8 cellular contexts compared by ENCODE assay signal in the genomic region with DNA sequence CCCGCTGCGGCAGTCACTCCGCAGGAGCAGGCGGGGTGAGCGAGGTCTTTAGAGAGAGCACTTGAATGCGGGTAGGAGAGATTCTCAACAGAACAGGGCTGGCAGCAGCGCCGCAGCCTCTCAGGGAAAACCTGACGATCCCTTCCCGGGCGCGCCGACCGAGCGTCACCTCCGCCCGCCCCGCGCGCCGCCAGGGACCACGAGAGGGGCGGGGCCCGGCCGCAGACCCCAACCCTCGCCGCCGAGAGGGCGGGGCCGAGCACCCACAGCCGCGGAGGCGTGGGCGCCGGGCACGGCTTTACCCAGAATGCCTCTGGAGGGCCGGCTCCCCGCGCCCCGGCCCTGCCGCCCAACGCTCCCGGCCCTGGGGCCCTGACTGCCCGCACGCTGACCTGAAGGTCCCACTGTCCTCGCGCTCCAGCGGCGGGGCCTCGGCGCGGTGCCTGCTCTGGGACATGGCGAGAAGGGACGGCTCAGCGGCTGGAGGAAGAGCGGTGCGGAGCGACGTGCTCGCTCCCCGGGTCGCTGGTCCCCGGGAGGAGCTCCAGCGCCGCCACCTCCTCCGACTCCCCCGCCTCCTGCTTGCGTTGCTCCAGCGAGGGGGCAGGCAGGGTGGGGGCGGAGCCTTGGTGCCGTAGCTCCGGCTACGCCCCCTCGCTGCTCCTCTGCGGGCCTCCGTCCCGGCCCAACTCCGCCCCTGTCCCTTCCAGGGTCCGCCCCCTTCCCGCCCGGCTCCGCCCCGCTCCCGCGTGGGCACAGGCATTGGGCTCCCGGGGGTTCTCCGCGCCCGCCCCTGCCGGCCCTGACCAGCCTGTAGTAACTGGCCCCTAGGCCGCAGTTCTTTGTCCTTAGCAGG. TPM values are rescaled to one million over a fixed set of nuclear protein-coding genes. Genes with fewer than 3 reads are reported as not detected.
A peak's percentile ranks its signal among the peaks of the same experiment; 100 is the strongest.
DNase-seq lines count a peak whose midpoint lies in the region; ATAC-seq and TF ChIP-seq lines count a peak whose summit lies in the region.

A gene with protein sequence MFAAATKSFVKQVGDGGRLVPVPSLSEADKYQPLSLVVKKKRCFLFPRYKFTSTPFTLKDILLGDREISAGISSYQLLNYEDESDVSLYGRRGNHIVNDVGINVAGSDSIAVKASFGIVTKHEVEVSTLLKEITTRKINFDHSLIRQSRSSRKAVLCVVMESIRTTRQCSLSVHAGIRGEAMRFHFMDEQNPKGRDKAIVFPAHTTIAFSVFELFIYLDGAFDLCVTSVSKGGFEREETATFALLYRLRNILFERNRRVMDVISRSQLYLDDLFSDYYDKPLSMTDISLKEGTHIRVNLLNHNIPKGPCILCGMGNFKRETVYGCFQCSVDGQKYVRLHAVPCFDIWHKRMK (plus strand): TSS at position 805 of the 856 bp plus-strand sequence. CDS start 2,032 bp downstream, outside the sequence.
A gene (minus strand): TSS at position 602 of the 856 bp plus-strand sequence. CDS start 145 bp downstream, at position 457.

- H4K20me1 ChIP-seq in BLaER1 treated with 17β-estradiol and CSF1 and Interleukin-3, amounts not matched to agents 10 nM and 100 nM, result peaks cover 0 to 37% (median 27%) of the 10 kb centered on the region in 11 experiments; a peak in 16 of 22 replicates

- peak within 1 kb of the TSS; percentile 94 for H3K4me3 Mint-ChIP-seq in activated CD4-positive, alpha-beta T cell treated with anti-CD3 and anti-CD28 coated beads, Interleukin-2, amount 10 ng/mL, durations not matched to agents 24 days and 14 days

- H3K27ac Mint-ChIP-seq in activated CD4-positive, alpha-beta T cell treated with anti-CD3 and anti-CD28 coated beads, Interleukin-2, amount 10 ng/mL, durations not matched to agents 24 days and 14 days, result peak within 1 kb of the TSS; percentile 98

- ATAC-seq in GM19328 (IDR thresholded peaks at IDR 0.05; ENCODE audit: unreplicated experiment) (peak; percentile 83), HG03469 (IDR thresholded peaks at IDR 0.05; ENCODE audit: unreplicated experiment) (peak; percentile 74)

- peaks cover 25% of the 10 kb centered on the region for H3K36me3 Mint-ChIP-seq in activated CD4-positive, alpha-beta T cell treated with anti-CD3 and anti-CD28 coated beads, Interleukin-2, amount 10 ng/mL, durations not matched to agents 24 days and 14 days (ENCODE audit: low read depth)

- H3K4me3 ChIP-seq in BLaER1 treated with 17β-estradiol and CSF1 and Interleukin-3, amounts not matched to agents 10 nM and 100 nM, result peak within 1 kb of the TSS; percentile 73 to 94 (median 82)
- peak within 1 kb of the TSS; percentile 98 for H3K4me3 ChIP-seq in coronary artery

- H3K27ac ChIP-seq in BLaER1 treated with 17β-estradiol and CSF1 and Interleukin-3, amounts not matched to agents 10 nM and 100 nM, result peak within 1 kb of the TSS; percentile 91 to 99 (median 98)
- peak within 1 kb of the TSS; percentile 97 to 100 for H3K27ac ChIP-seq in coronary artery

- intact Hi-C loops in activated CD4-positive, alpha-beta T cell treated with anti-CD3 and anti-CD28 coated beads, Interleukin-2, amount 10 ng/mL, durations not matched to agents 24 days and 14 days (cut with micrococcal nuclease), result loop anchor here (1.0 to 2.0 kb wide), 7 partner anchors 27 to 1238 kb away; a partner anchor contains a TSS

- TF ChIP-seq CTCF in coronary artery (IDR thresholded peaks at IDR 0.05), result no peak

- peak; percentile 87 to 98 for DNase-seq in NCI-H526 (lab: John Stamatoyannopoulos, UW)
- DNase-seq in activated CD4-positive, alpha-beta T cell treated with anti-CD3 and anti-CD28 coated beads, Interleukin-2, amount 10 ng/mL, durations not matched to agents 24 days and 14 days, result peak; percentile 99
- DNase-seq in coronary artery (ENCODE audit: low spot score), result peak; percentile 99
- peak; percentile 99 for DNase-seq in left kidney (ENCODE audit: low read depth, low spot score)
- DNase-seq in stimulated activated CD4-positive, alpha-beta T cell treated with anti-CD3 and anti-CD28 coated beads, Interleukin-1b, Interleukin-23, amount 100 ng/mL, for 48 hours, result peak; percentile 95

- H3K4me1 ChIP-seq in BLaER1 treated with 17β-estradiol and CSF1 and Interleukin-3, amounts not matched to agents 10 nM and 100 nM, result peaks cover 22 to 34% (median 25%) of the 10 kb centered on the region in 10 experiments

- H3K4me1 Mint-ChIP-seq in activated CD4-positive, alpha-beta T cell treated with anti-CD3 and anti-CD28 coated beads, Interleukin-2, amount 10 ng/mL, durations not matched to agents 24 days and 14 days, result peaks cover 25% of the 10 kb centered on the region

- no peaks in the 10 kb centered on the region for H3K9me3 Mint-ChIP-seq in activated CD4-positive, alpha-beta T cell treated with anti-CD3 and anti-CD28 coated beads, Interleukin-2, amount 10 ng/mL, durations not matched to agents 24 days and 14 days

- peak within 1 kb of the TSS; percentile 86 to 98 (median 92) for H3K4me2 ChIP-seq in BLaER1 treated with 17β-estradiol and CSF1 and Interleukin-3, amounts not matched to agents 10 nM and 100 nM

- H3K36me3 ChIP-seq in BLaER1 treated with 17β-estradiol and CSF1 and Interleukin-3, amounts not matched to agents 10 nM and 100 nM, result peaks cover 20 to 36% (median 31%) of the 10 kb centered on the region in 11 experiments

- H3K9ac ChIP-seq in BLaER1 treated with 17β-estradiol and CSF1 and Interleukin-3, amounts not matched to agents 10 nM and 100 nM, result peak within 1 kb of the TSS; percentile 88 to 99 (median 96)

- H3K27me3 Mint-ChIP-seq in activated CD4-positive, alpha-beta T cell treated with anti-CD3 and anti-CD28 coated beads, Interleukin-2, amount 10 ng/mL, durations not matched to agents 24 days and 14 days, result peaks cover 7% of the 10 kb centered on the region

- H3K27me3 ChIP-seq in BLaER1 treated with 17β-estradiol and CSF1 and Interleukin-3, amounts not matched to agents 10 nM and 100 nM, result no peaks in the 10 kb centered on the region

- no peaks in the 10 kb centered on the region for H3K9me3 ChIP-seq in BLaER1 treated with 17β-estradiol and CSF1 and Interleukin-3, amounts not matched to agents 10 nM and 100 nM (replicated peaks in 1 of 11)

RNA-seq across cellular contexts. Expression of the first gene that starts in this region (rescaled TPM):
- 2.0 and 2.3 TPM in 2 replicates for total RNA-seq in activated CD4-positive, alpha-beta T cell treated with anti-CD3 and anti-CD28 coated beads, Interleukin-2, amount 10 ng/mL, durations not matched to agents 24 days and 14 days

RNA-seq across cellular contexts. Expression of the second gene that starts in this region (rescaled TPM):
- 52.4 and 61.2 TPM in 2 replicates for total RNA-seq in activated CD4-positive, alpha-beta T cell treated with anti-CD3 and anti-CD28 coated beads, Interleukin-2, amount 10 ng/mL, durations not matched to agents 24 days and 14 days

Comparison
In these comparisons a context has a peak if more than half of its experiments do, and no peak if none do; other contexts are left out.
1. Peak in every context shown above with its lines: DNase-seq, ATAC-seq, H3K4me3 ChIP-seq and H3K27ac ChIP-seq.